ENCODE assay signal across 10 cellular contexts in the genomic region with DNA sequence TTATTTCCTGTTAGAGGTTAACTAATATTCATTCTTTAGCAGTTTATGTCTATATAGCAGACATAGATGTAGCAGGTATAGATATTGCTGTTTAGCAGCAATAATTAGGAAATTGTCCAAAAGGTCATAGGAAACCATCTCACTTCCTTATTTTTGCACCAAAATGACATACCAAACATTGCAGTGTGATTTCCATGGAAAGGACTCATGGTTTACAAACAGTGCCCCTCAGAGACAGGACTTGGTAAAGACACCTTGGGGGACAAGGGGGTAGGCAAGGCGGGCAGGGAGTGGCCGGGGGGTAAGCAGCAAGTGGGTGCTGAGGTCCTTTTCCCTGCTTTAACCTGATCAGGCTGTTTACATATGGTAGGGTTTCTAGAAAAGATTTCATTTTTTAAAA. TPM values are rescaled to one million over a fixed set of nuclear protein-coding genes. Genes with fewer than 3 reads are reported as not detected.
DNase-seq lines count a peak whose midpoint lies in the region; ATAC-seq and TF ChIP-seq lines count a peak whose summit lies in the region.
"Had no signal": no experiment of that assay in that cellular context is flagged by ENCODE, and none has a peak within 500 bp of the region (broad histone marks: within the 10 kb centered on the region; RNA-seq: fewer than 3 reads in every experiment).

No MANE protein-coding gene starts in this region.

- intact Hi-C loops in A673 (cut with micrococcal nuclease; ENCODE audit: unreplicated experiment), result loop anchor here (5.0 kb wide), 1 partner anchor 192 kb away; no protein-coding TSS in a partner anchor
- intact Hi-C loops in PC-9 (cut with micrococcal nuclease; ENCODE audit: unreplicated experiment), result loop anchor here (5.0 kb wide), 1 partner anchor 212 kb away; no protein-coding TSS in a partner anchor
- intact Hi-C loops in testis (cut with DNase I; ENCODE audit: low total_unique reads), result loop anchor here (5.0 kb wide), 1 partner anchor 113 kb away; no protein-coding TSS in a partner anchor

- H3F3A ChIP-seq in PC-9 (ENCODE audit: insufficient read depth, low read depth), result peaks cover 18% of the 10 kb centered on the region

- no peaks in the 10 kb centered on the region for H3K9me3 ChIP-seq in A673 (ENCODE audit: low read depth, low read length, poor library complexity, severe bottlenecking)
- no peaks in the 10 kb centered on the region for H3K9me3 ChIP-seq in PC-9 (ENCODE audit: insufficient read depth, low read depth)
- no peaks in the 10 kb centered on the region for H3K9me3 ChIP-seq in CD8-positive, alpha-beta memory T cell (ENCODE audit: low read length)
- no peaks in the 10 kb centered on the region for H3K9me3 ChIP-seq in testis

- H4K20me1 ChIP-seq in PC-9 (ENCODE audit: insufficient read depth), result no peaks in the 10 kb centered on the region

- no peaks in the 10 kb centered on the region for H3K79me2 ChIP-seq in PC-9 (ENCODE audit: low read depth)

- H3K4me1 Mint-ChIP-seq in activated T-cell treated with anti-CD3 and anti-CD28 coated beads, Interleukin-2, amount 50 U/mL, for 4 hours (ENCODE audit: low read depth), result peaks cover 8% of the 10 kb centered on the region
- H3K4me1 Mint-ChIP-seq in CD8-positive, alpha-beta memory T cell, result peaks cover 9 to 25% (median 14%) of the 10 kb centered on the region in 3 donors

- POLR2A ChIA-PET in A673 (lab: Charles Lee; ENCODE audit: low non-redundant PET) (no interaction called here), PC-9 (lab: Charles Lee; ENCODE audit: unreplicated experiment) (no interaction called here)
- POLR2A ChIA-PET in CD8-positive, alpha-beta memory T cell (lab: Charles Lee), result no interaction called here

- TF ChIP-seq POLR2A in testis (IDR thresholded peaks at IDR 0.05), result no peak

- no peak for ATAC-seq in activated T-cell treated with anti-CD3 and anti-CD28 coated beads, Interleukin-2, amount 50 U/mL, for 4 hours

- H3K36me3 Mint-ChIP-seq in activated T-cell treated with anti-CD3 and anti-CD28 coated beads, Interleukin-2, amount 50 U/mL, for 4 hours (ENCODE audit: insufficient read depth), result no peaks in the 10 kb centered on the region
- no peaks in the 10 kb centered on the region for H3K36me3 Mint-ChIP-seq in CD8-positive, alpha-beta memory T cell

- 92% methylated on average over 2 of the region's 2 CpGs for WGBS in testis, 2 donors

- CTCF ChIA-PET in A673 (lab: Charles Lee) (no interaction called here), PC-9 (lab: Charles Lee) (no interaction called here)
- CTCF ChIA-PET in CD8-positive, alpha-beta memory T cell (lab: Charles Lee), result interaction anchor here (3.0 kb wide), 1 partner anchor 326 kb away, joined by 15 read pairs; no protein-coding TSS in a partner anchor

- no peaks in the 10 kb centered on the region for H3K9me3 Mint-ChIP-seq in activated T-cell treated with anti-CD3 and anti-CD28 coated beads, Interleukin-2, amount 50 U/mL, for 4 hours
- no peaks in the 10 kb centered on the region for H3K9me3 Mint-ChIP-seq in CD8-positive, alpha-beta memory T cell
- H3K9me3 Mint-ChIP-seq: stimulated activated naive CD8-positive, alpha-beta T cell treated with anti-CD3 and anti-CD28 coated beads, Interleukin-15, Interleukin-2, amounts not matched to agents 100 ng/mL and 50 ng/mL, for 24 hours had no signal

- H3K36me3 ChIP-seq in A673 (ENCODE audit: insufficient read depth, low read length, poor library complexity, severe bottlenecking), result no peaks in the 10 kb centered on the region
- no peaks in the 10 kb centered on the region for H3K36me3 ChIP-seq in PC-9 (ENCODE audit: low read depth)
- no peaks in the 10 kb centered on the region for H3K36me3 ChIP-seq in CD8-positive, alpha-beta memory T cell (ENCODE audit: insufficient read depth, low read length)
- no peaks in the 10 kb centered on the region for H3K36me3 ChIP-seq in testis (ENCODE audit: low read depth, missing control alignments)

- peaks cover 27% of the 10 kb centered on the region for H3K4me1 ChIP-seq in A673 (ENCODE audit: insufficient read depth, low read length, poor library complexity, severe bottlenecking)
- peaks cover 35% of the 10 kb centered on the region for H3K4me1 ChIP-seq in PC-9 (replicated peaks; ENCODE audit: insufficient read depth)
- H3K4me1 ChIP-seq in CD8-positive, alpha-beta memory T cell (ENCODE audit: insufficient read depth, low read length), result peaks cover 8% of the 10 kb centered on the region
- peaks cover 8% of the 10 kb centered on the region for H3K4me1 ChIP-seq in testis

- H3K9me2 ChIP-seq in PC-9 (ENCODE audit: insufficient read depth), result no peaks in the 10 kb centered on the region

- peak; percentile 59 for DNase-seq in A673 (ENCODE audit: low spot score)
- no peak for DNase-seq in PC-9
- DNase-seq in foreskin fibroblast, result peak in 1 of 2 donors; percentile 51
- DNase-seq in activated T-cell treated with anti-CD3 and anti-CD28 coated beads, Interleukin-2, amount 50 U/mL, for 4 hours, result no peak
- DNase-seq in CD8-positive, alpha-beta memory T cell, result no peak
- no peak for DNase-seq in testis
- DNase-seq in inferior parietal cortex (ENCODE audit: extremely low spot score), result no peak
- DNase-seq: anterior cingulate cortex had no signal

- BruUV-seq in A673 (replicated peaks; lab: Mats Ljungman, UMichigan) (no TSS peak), PC-9 (replicated peaks; lab: Mats Ljungman, UMichigan) (no TSS peak)

- no peak overlapping the region for H3K4me3 Mint-ChIP-seq in activated T-cell treated with anti-CD3 and anti-CD28 coated beads, Interleukin-2, amount 50 U/mL, for 4 hours
- no peak overlapping the region for H3K4me3 Mint-ChIP-seq in CD8-positive, alpha-beta memory T cell
- H3K4me3 Mint-ChIP-seq: stimulated activated naive CD8-positive, alpha-beta T cell treated with anti-CD3 and anti-CD28 coated beads, Interleukin-15, Interleukin-2, amounts not matched to agents 100 ng/mL and 50 ng/mL, for 24 hours had no signal

- H3K27ac Mint-ChIP-seq in CD8-positive, alpha-beta memory T cell, result no peak overlapping the region
- H3K27ac Mint-ChIP-seq: stimulated activated naive CD8-positive, alpha-beta T cell treated with anti-CD3 and anti-CD28 coated beads, Interleukin-15, Interleukin-2, amounts not matched to agents 100 ng/mL and 50 ng/mL, for 24 hours had no signal

- H3K27me3 ChIP-seq in A673 (replicated peaks; ENCODE audit: insufficient read depth, low read depth, low read length, poor library complexity), result no peaks in the 10 kb centered on the region
- H3K27me3 ChIP-seq in PC-9 (ENCODE audit: insufficient read depth, low read depth), result no peaks in the 10 kb centered on the region
- no peaks in the 10 kb centered on the region for H3K27me3 ChIP-seq in CD8-positive, alpha-beta memory T cell (ENCODE audit: insufficient read depth, low read length, poor library complexity, severe bottlenecking)
- no peaks in the 10 kb centered on the region for H3K27me3 ChIP-seq in testis

- peaks cover 9% of the 10 kb centered on the region for H3K27me3 Mint-ChIP-seq in activated T-cell treated with anti-CD3 and anti-CD28 coated beads, Interleukin-2, amount 50 U/mL, for 4 hours (ENCODE audit: low read depth)
- peaks cover 5 to 7% of the 10 kb centered on the region in 2 donors for H3K27me3 Mint-ChIP-seq in CD8-positive, alpha-beta memory T cell

- H2AFZ ChIP-seq in PC-9, result no peak overlapping the region

- TF ChIP-seq CTCF in A673 (conservative IDR thresholded peaks at IDR 0.05; ENCODE audit: low read depth, low read length), result peak; percentile 62
- peak; percentile 34; the same call in 1 of the 2 replicates for TF ChIP-seq CTCF in GM12874 (IDR thresholded peaks at IDR 0.05; ENCODE audit: insufficient read depth, low read depth, low read length)
- 0 out of 2 replicates have a peak, but pooled peaks have one; percentile 15 for TF ChIP-seq CTCF in PC-9 (conservative IDR thresholded peaks at IDR 0.05)
- TF ChIP-seq CTCF in foreskin fibroblast (IDR thresholded peaks at IDR 0.05; ENCODE audit: low read depth, low read length), result peak; percentile 22
- TF ChIP-seq CTCF in testis (IDR thresholded peaks at IDR 0.05), result no peak

- H3K27ac ChIP-seq in A673 (ENCODE audit: low read depth, low read length, poor library complexity, severe bottlenecking) (no peak overlapping the region), PC-9 (no peak overlapping the region), testis (no peak overlapping the region)
- H3K27ac ChIP-seq in CD8-positive, alpha-beta memory T cell (ENCODE audit: low read depth, low read length), result no peak overlapping the region

- H3K4me3 ChIP-seq in A673 (ENCODE audit: low read depth, low read length, poor library complexity, severe bottlenecking), result no peak overlapping the region
- H3K4me3 ChIP-seq in PC-9, result no peak overlapping the region
- H3K4me3 ChIP-seq in foreskin fibroblast (ENCODE audit: low read depth in 1 of 2, low read length in 2 of 2), result no peak overlapping the region
- no peak overlapping the region for H3K4me3 ChIP-seq in CD8-positive, alpha-beta memory T cell (ENCODE audit: low read length)
- H3K4me3 ChIP-seq in testis, result no peak overlapping the region

- no peak overlapping the region for H3K4me2 ChIP-seq in PC-9

RNA-seq across cellular contexts. Expression of a gene that starts 30.5 kb away (rescaled TPM):
- 4.1 and 6.9 TPM in 2 replicates for total RNA-seq in A673 (2021)
- 0.50 and 1.3 TPM in 2 replicates for total RNA-seq in PC-9 (2021)
- 10 to 100 TPM; 54.2 to 75.8 (median 64.8) TPM for total RNA-seq in activated T-cell treated with anti-CD3 and anti-CD28 coated beads, Interleukin-2, amount 50 U/mL, for 4 hours
- 100 to 1,000 TPM; 147 to 159 TPM for total RNA-seq in CD8-positive, alpha-beta memory T cell
- 0.84 TPM for polyA plus RNA-seq in CD8-positive, alpha-beta memory T cell
- 1 to 10 TPM; 1.1 to 2.5 TPM for total RNA-seq in testis
- polyA plus RNA-seq in testis (ENCODE audit: insufficient read depth, low read depth, low replicate concordance), result 4.2 TPM

Comparison
In these comparisons a context has a peak if more than half of its experiments do, and no peak if none do; other contexts are left out.
1. CTCF ChIP-seq: peak in A673 (single experiment), GM12874 (single experiment), PC-9 (single experiment) and foreskin fibroblast (single experiment); none in testis (0 of 3).